1 cellular context compared by ENCODE assay signal in genomic region chr16:16150117-16150877, GRCh38.
TF ChIP-seq lines count a peak whose summit lies in the region.

No MANE protein-coding gene starts in this region.

TF ChIP-seq in HepG2, 621 proteins besides CTCF, POLR2A, EP300 and RAD21 (continued from another document):
- TF ChIP-seq HMGXB3 (CRISPR knock-in tag; IDR thresholded peaks at IDR 0.05; ENCODE audit: borderline replicate concordance) (no peak), PBX3 (CRISPR knock-in tag; IDR thresholded peaks at IDR 0.05; ENCODE audit: borderline replicate concordance) (no peak), NFIB (CRISPR knock-in tag; IDR thresholded peaks at IDR 0.05; ENCODE audit: borderline replicate concordance) (peak; percentile 98), NFKB2 (CRISPR knock-in tag; IDR thresholded peaks at IDR 0.05; ENCODE audit: borderline replicate concordance) (0 out of 2 replicates have a peak, but pooled peaks have one; percentile 16), CEBPZ (IDR thresholded peaks at IDR 0.05; ENCODE audit: low read length) (no peak), ARID4A (CRISPR knock-in tag; IDR thresholded peaks at IDR 0.05; ENCODE audit: borderline replicate concordance) (0 out of 2 replicates have a peak, but pooled peaks have one; percentile 24), CBX1 (IDR thresholded peaks at IDR 0.05; ENCODE audit: low read depth) (no peak), MED1 (CRISPR knock-in tag; IDR thresholded peaks at IDR 0.05) (no peak; the same call in 1 of the 2 replicates), ZNF605 (CRISPR knock-in tag; IDR thresholded peaks at IDR 0.05) (peak; percentile 64; the same call in 1 of the 2 replicates), LBX2 (CRISPR knock-in tag; IDR thresholded peaks at IDR 0.05; ENCODE audit: borderline replicate concordance) (no peak), YY1 (IDR thresholded peaks at IDR 0.05; ENCODE audit: insufficient read depth, insufficient replicate concordance, low read depth, low read length) (peak; percentile 4), PHF5A (CRISPR knock-in tag; IDR thresholded peaks at IDR 0.05; ENCODE audit: low read depth, unreplicated experiment) (no peak), PCBP1 (IDR thresholded peaks at IDR 0.05; ENCODE audit: borderline replicate concordance, low read depth, low read length) (no peak; the same call in 1 of the 2 replicates), DNMT1 (CRISPR knock-in tag; IDR thresholded peaks at IDR 0.05) (no peak), ZFP41 (CRISPR knock-in tag; IDR thresholded peaks at IDR 0.05; ENCODE audit: borderline replicate concordance) (peak; percentile 60; the same call in 1 of the 2 replicates), NR2F6 (IDR thresholded peaks at IDR 0.05) (no peak), NR2F6 (CRISPR knock-in tag; IDR thresholded peaks at IDR 0.05) (no peak), RBFOX2 (IDR thresholded peaks at IDR 0.05; ENCODE audit: low read depth, low read length) (peak; percentile 45), HIVEP1 (CRISPR knock-in tag; IDR thresholded peaks at IDR 0.05) (peak; percentile 38)
